Comparison of ENCODE assay signal across 8 cellular contexts in genomic region chr11:36354221-36355003, GRCh38. TPM values are rescaled to one million over a fixed set of nuclear protein-coding genes. Genes with fewer than 3 reads are reported as not detected.
DNase-seq lines count a peak whose midpoint lies in the region; ATAC-seq and TF ChIP-seq lines count a peak whose summit lies in the region.

No MANE protein-coding gene starts in this region.

- intact Hi-C loops in activated T-helper 1 cell treated with anti-CD3 and anti-CD28 coated beads, Interleukin-12 subunit alpha, Interleukin-12 subunit beta, Interleukin-2, Interleukin-4 antibody, amounts not matched to agents 30 ng/mL and 10 ng/mL and 1 ng/mL, durations not matched to agents 14 hours and 24 hours and 36 hours (cut with micrococcal nuclease): loop anchor here (1.0 to 10.0 kb wide), 9 partner anchors 23 to 1700 kb away; partner anchors contain the start of gene COMMD9
- intact Hi-C loops in lower leg skin (cut with DNase I; ENCODE audit: low total_unique reads) (no loop called here), stomach (cut with DNase I; ENCODE audit: low total_unique reads) (no loop called here)

- no peaks in the 10 kb centered on the region for H3K4me1 ChIP-seq in stomach

- no peak for DNase-seq in activated T-cell treated with anti-CD3 and anti-CD28 coated beads, Interleukin-2, amount 50 U/mL, for 72 hours
- no peak for DNase-seq in activated T-cell treated with anti-CD3 and anti-CD28 coated beads, Interleukin-2, amount 50 U/mL, for 1 hour
- DNase-seq in activated T-helper 1 cell treated with anti-CD3 and anti-CD28 coated beads, Interleukin-12 subunit alpha, Interleukin-12 subunit beta, Interleukin-2, Interleukin-4 antibody, amounts not matched to agents 30 ng/mL and 10 ng/mL and 1 ng/mL, durations not matched to agents 14 hours and 24 hours and 36 hours (ENCODE audit: low spot score): no peak
- no peak for DNase-seq in substantia nigra (lab: John Stamatoyannopoulos, UW)
- DNase-seq in lower leg skin (ENCODE audit: low spot score in 2 of 2): no peak
- DNase-seq in stomach: no peak
- DNase-seq in NCI-H2081 treated with DMSO at 0.1 percent for 48 hours (lab: John Stamatoyannopoulos, UW): no peak

- H3K4me1 Mint-ChIP-seq in activated T-cell treated with anti-CD3 and anti-CD28 coated beads, Interleukin-2, amount 50 U/mL, for 72 hours (ENCODE audit: low read depth): peaks cover 76% of the 10 kb centered on the region
- peaks cover 78% of the 10 kb centered on the region for H3K4me1 Mint-ChIP-seq in activated T-helper 1 cell treated with anti-CD3 and anti-CD28 coated beads, Interleukin-12 subunit alpha, Interleukin-12 subunit beta, Interleukin-2, Interleukin-4 antibody, amounts not matched to agents 30 ng/mL and 10 ng/mL and 1 ng/mL, durations not matched to agents 14 hours and 24 hours and 36 hours (ENCODE audit: low read depth)

- H3K9me3 Mint-ChIP-seq in activated T-cell treated with anti-CD3 and anti-CD28 coated beads, Interleukin-2, amount 50 U/mL, for 72 hours: no peaks in the 10 kb centered on the region
- no peaks in the 10 kb centered on the region for H3K9me3 Mint-ChIP-seq in activated T-helper 1 cell treated with anti-CD3 and anti-CD28 coated beads, Interleukin-12 subunit alpha, Interleukin-12 subunit beta, Interleukin-2, Interleukin-4 antibody, amounts not matched to agents 30 ng/mL and 10 ng/mL and 1 ng/mL, durations not matched to agents 14 hours and 24 hours and 36 hours

- H3K27ac ChIP-seq in substantia nigra (ENCODE audit: low read depth, low read length, poor library complexity, severe bottlenecking) (peak overlapping the region; percentile 60), stomach (no peak overlapping the region)

- peak overlapping the region; percentile 48 for H3K27ac Mint-ChIP-seq in activated T-cell treated with anti-CD3 and anti-CD28 coated beads, Interleukin-2, amount 50 U/mL, for 72 hours
- H3K27ac Mint-ChIP-seq in activated T-helper 1 cell treated with anti-CD3 and anti-CD28 coated beads, Interleukin-12 subunit alpha, Interleukin-12 subunit beta, Interleukin-2, Interleukin-4 antibody, amounts not matched to agents 30 ng/mL and 10 ng/mL and 1 ng/mL, durations not matched to agents 14 hours and 24 hours and 36 hours: peak overlapping the region; percentile 72

- no peaks in the 10 kb centered on the region for H3K9me3 ChIP-seq in stomach

- no peaks in the 10 kb centered on the region for H3K36me3 Mint-ChIP-seq in activated T-cell treated with anti-CD3 and anti-CD28 coated beads, Interleukin-2, amount 50 U/mL, for 72 hours (ENCODE audit: insufficient read depth in 2 of 2)
- no peaks in the 10 kb centered on the region for H3K36me3 Mint-ChIP-seq in activated T-helper 1 cell treated with anti-CD3 and anti-CD28 coated beads, Interleukin-12 subunit alpha, Interleukin-12 subunit beta, Interleukin-2, Interleukin-4 antibody, amounts not matched to agents 30 ng/mL and 10 ng/mL and 1 ng/mL, durations not matched to agents 14 hours and 24 hours and 36 hours (ENCODE audit: low read depth)

- H3K4me3 ChIP-seq in lower leg skin (ENCODE audit: low read depth, poor library complexity, severe bottlenecking) (no peak overlapping the region), stomach (no peak overlapping the region)

- 58% methylated on average over 6 of the region's 6 CpGs for WGBS in lower leg skin, 2 donors
- 54 to 70% (median 65%) methylated on average over 6 of the region's 6 CpGs for WGBS in stomach, 5 donors

- TF ChIP-seq EP300 in stomach (IDR thresholded peaks at IDR 0.05): no peak

- no peaks in the 10 kb centered on the region for H3K27me3 ChIP-seq in stomach

- ATAC-seq in activated T-cell treated with anti-CD3 and anti-CD28 coated beads, Interleukin-2, amount 50 U/mL, for 72 hours (replicated peaks in 1 of 2): peak; percentile 56 to 66
- peak; percentile 81 for ATAC-seq in HG02981 (IDR thresholded peaks at IDR 0.05; ENCODE audit: unreplicated experiment)

- TF ChIP-seq POLR2A in lower leg skin (IDR thresholded peaks at IDR 0.05): no peak
- TF ChIP-seq POLR2A in stomach (IDR thresholded peaks at IDR 0.05): no peak

- no peak for TF ChIP-seq CTCF in lower leg skin (IDR thresholded peaks at IDR 0.05)
- no peak for TF ChIP-seq CTCF in stomach (IDR thresholded peaks at IDR 0.05)

- H3K4me3 Mint-ChIP-seq in activated T-cell treated with anti-CD3 and anti-CD28 coated beads, Interleukin-2, amount 50 U/mL, for 72 hours: peak overlapping the region; percentile 47 to 72
- peak overlapping the region; percentile 11 for H3K4me3 Mint-ChIP-seq in activated T-helper 1 cell treated with anti-CD3 and anti-CD28 coated beads, Interleukin-12 subunit alpha, Interleukin-12 subunit beta, Interleukin-2, Interleukin-4 antibody, amounts not matched to agents 30 ng/mL and 10 ng/mL and 1 ng/mL, durations not matched to agents 14 hours and 24 hours and 36 hours

- peaks cover 33% of the 10 kb centered on the region for H3K27me3 Mint-ChIP-seq in activated T-cell treated with anti-CD3 and anti-CD28 coated beads, Interleukin-2, amount 50 U/mL, for 72 hours (ENCODE audit: low read depth)
- peaks cover 34% of the 10 kb centered on the region for H3K27me3 Mint-ChIP-seq in activated T-helper 1 cell treated with anti-CD3 and anti-CD28 coated beads, Interleukin-12 subunit alpha, Interleukin-12 subunit beta, Interleukin-2, Interleukin-4 antibody, amounts not matched to agents 30 ng/mL and 10 ng/mL and 1 ng/mL, durations not matched to agents 14 hours and 24 hours and 36 hours (ENCODE audit: insufficient read depth)

- no peaks in the 10 kb centered on the region for H3K36me3 ChIP-seq in stomach

RNA-seq across cellular contexts. Expression of gene PRR5L, which starts 58.3 kb away (rescaled TPM):
- total RNA-seq in activated T-cell treated with anti-CD3 and anti-CD28 coated beads, Interleukin-2, amount 50 U/mL, for 72 hours: 10 to 100 TPM; 14.2 to 14.6 TPM
- total RNA-seq in activated T-helper 1 cell treated with anti-CD3 and anti-CD28 coated beads, Interleukin-12 subunit alpha, Interleukin-12 subunit beta, Interleukin-2, Interleukin-4 antibody, amounts not matched to agents 30 ng/mL and 10 ng/mL and 1 ng/mL, durations not matched to agents 14 hours and 24 hours and 36 hours: 56.6 and 64.0 TPM in 2 replicates
- total RNA-seq in lower leg skin (1 to 10 TPM; 1.1 to 3.4 (median 1.7) TPM), stomach (100 to 1,000 TPM in 1 of 5 donors, 10 to 100 TPM in 1, 1 to 10 TPM in 2, not detected in 1; 2.2 to 274 (median 50.9) TPM)
- 1 to 10 TPM; 1.4 to 2.4 (median 1.6) TPM for polyA plus RNA-seq in stomach
